ENCODE assay signal across 8 cellular contexts in the genomic region with DNA sequence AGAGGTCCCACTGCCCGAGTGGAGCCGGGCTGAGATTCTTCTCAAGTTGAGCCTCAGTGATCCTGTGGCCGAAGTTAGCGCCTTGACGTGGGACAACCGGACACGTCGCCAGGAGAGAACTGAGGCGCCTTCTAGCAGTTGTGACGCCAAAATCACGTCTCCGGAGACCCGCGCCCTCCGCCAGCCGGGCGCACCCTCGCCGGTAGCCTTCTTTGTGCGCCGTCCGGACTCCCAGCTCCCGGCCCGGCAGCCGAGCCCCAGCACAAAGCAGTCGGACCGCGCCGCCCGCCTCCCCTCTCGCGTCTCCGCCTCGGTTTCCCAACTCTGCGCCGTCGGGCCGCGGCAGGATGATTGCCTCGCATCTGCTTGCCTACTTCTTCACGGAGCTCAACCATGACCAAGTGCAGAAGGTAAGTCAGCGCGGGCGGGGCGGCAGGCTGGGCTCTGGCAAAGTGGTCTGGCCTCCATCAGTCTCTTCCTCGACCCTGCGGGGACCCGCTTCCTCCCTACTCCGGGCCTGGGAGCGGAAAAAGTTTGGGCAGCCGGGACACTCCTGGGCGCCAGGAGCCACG. TPM values are rescaled to one million over a fixed set of nuclear protein-coding genes. Genes with fewer than 3 reads are reported as not detected.
DNase-seq lines count a peak whose midpoint lies in the region; ATAC-seq and TF ChIP-seq lines count a peak whose summit lies in the region.
"Not testable (repeated sequence)": the region's sequence is repeated elsewhere in the genome, so short reads cannot be mapped to it uniquely, and the experiment has no call there.

No MANE protein-coding gene starts in this region.

- H3K4me1 ChIP-seq in NT2/D1 (ENCODE audit: insufficient read depth, insufficient read length); endocrine pancreas (ENCODE audit: control insufficient read depth, insufficient read depth, low read length): not testable (repeated sequence)
- peaks cover 0 to 13% (median 4%) of the 10 kb centered on the region in 4 donors for H3K4me1 ChIP-seq in right lobe of liver
- H3K4me1 ChIP-seq in spleen: peaks cover 13 to 69% (median 40%) of the 10 kb centered on the region in 6 donors

- H3K36me3 ChIP-seq in NT2/D1 (ENCODE audit: insufficient read depth, insufficient read length, low read length); endocrine pancreas (ENCODE audit: control insufficient read depth, insufficient read depth, low read length); right lobe of liver; spleen: not testable (repeated sequence)

- not testable (repeated sequence) for TF ChIP-seq POLR2A in right lobe of liver (IDR thresholded peaks at IDR 0.05); spleen (IDR thresholded peaks at IDR 0.05)

- H3K4me3 ChIP-seq in NT2/D1 (ENCODE audit: insufficient read length, low read depth): peak overlapping the region; percentile 90
- H3K4me3 ChIP-seq in endocrine pancreas (ENCODE audit: control insufficient read depth, insufficient read depth, low read length): not testable (repeated sequence)
- peak overlapping the region; percentile 41 to 58 (median 53) for H3K4me3 ChIP-seq in right lobe of liver
- H3K4me3 ChIP-seq in spleen: peak overlapping the region; percentile 72 to 98 (median 88)

- H3K9ac ChIP-seq in NT2/D1 (ENCODE audit: insufficient read length, low read depth) (peak overlapping the region; percentile 95), endocrine pancreas (ENCODE audit: control insufficient read depth, insufficient read depth, low read length) (peak overlapping the region; percentile 23)

- H3K9me3 ChIP-seq in NT2/D1 (ENCODE audit: insufficient read depth, low read length); endocrine pancreas (ENCODE audit: control insufficient read depth, low read length); right lobe of liver; spleen: not testable (repeated sequence)

- H3K27ac ChIP-seq in C4-2B (peak overlapping the region; percentile 91), right lobe of liver (peak overlapping the region in 2 of 3 donors; percentile 33 to 78), spleen (peak overlapping the region; percentile 62 to 92 (median 88))

- TF ChIP-seq CTCF in C4-2B (conservative IDR thresholded peaks at IDR 0.05); right lobe of liver (IDR thresholded peaks at IDR 0.05); spleen (IDR thresholded peaks at IDR 0.05 in 8 of 11, conservative IDR thresholded peaks at IDR 0.05 in 3 of 11): not testable (repeated sequence)

- peak; percentile 1 for ATAC-seq in GM21360 (IDR thresholded peaks at IDR 0.05; ENCODE audit: unreplicated experiment)
- peak; percentile 26 for ATAC-seq in HG03135 (IDR thresholded peaks at IDR 0.05; ENCODE audit: unreplicated experiment)
- ATAC-seq in right lobe of liver: peak in 2 of 4 donors; percentile 4 to 14

- not testable (repeated sequence) for H3K27me3 ChIP-seq in NT2/D1 (ENCODE audit: insufficient read depth, insufficient read length)
- H3K27me3 ChIP-seq in endocrine pancreas (ENCODE audit: control insufficient read depth, insufficient read depth, low read length) (peaks cover 15% of the 10 kb centered on the region), right lobe of liver (peaks cover 0 to 13% of the 10 kb centered on the region in 2 donors), spleen (replicated peaks in 1 of 7) (peaks cover 0 to 38% (median 11%) of the 10 kb centered on the region in 7 donors)

- WGBS in right lobe of liver (ENCODE audit: insufficient coverage, low coverage, low lambda C conversion rate, missing lambda C conversion rate): 0% methylated on average over 18 of the region's 53 CpGs
- 0 to 1% (median 0%) methylated on average over 49 to 53 of the region's 53 CpGs; no CpG with 5 or more reads in 1 of the 5 donors for WGBS in spleen, 5 donors

- DNase-seq in NT2/D1 (ENCODE audit: low read depth, low spot score): not testable (repeated sequence)
- DNase-seq in activated T-cell treated with anti-CD3 and anti-CD28 coated beads, Interleukin-2, amount 50 U/mL, for 1 hour: peak; percentile 56
- DNase-seq in right lobe of liver (peak in 1 of 3 donors; percentile 42), spleen (peak; percentile 91)

- intact Hi-C loops in right lobe of liver (cut with DNase I); spleen (cut with DNase I; ENCODE audit: low total_unique reads): not testable (repeated sequence)

RNA-seq across cellular contexts. Expression of a gene that starts 0.4 kb away (rescaled TPM):
- total RNA-seq in right lobe of liver: 10 to 100 TPM in 1 of 6 experiments, 1 to 10 TPM in 1, under 1 TPM in 4; 0.48 to 23.0 (median 0.87) TPM
- 10 to 100 TPM; 15.3 to 67.8 (median 17.3) TPM for total RNA-seq in spleen
- polyA plus RNA-seq in spleen: 1 to 10 TPM; 4.8 to 8.1 (median 4.9) TPM
